In the genomic region with DNA sequence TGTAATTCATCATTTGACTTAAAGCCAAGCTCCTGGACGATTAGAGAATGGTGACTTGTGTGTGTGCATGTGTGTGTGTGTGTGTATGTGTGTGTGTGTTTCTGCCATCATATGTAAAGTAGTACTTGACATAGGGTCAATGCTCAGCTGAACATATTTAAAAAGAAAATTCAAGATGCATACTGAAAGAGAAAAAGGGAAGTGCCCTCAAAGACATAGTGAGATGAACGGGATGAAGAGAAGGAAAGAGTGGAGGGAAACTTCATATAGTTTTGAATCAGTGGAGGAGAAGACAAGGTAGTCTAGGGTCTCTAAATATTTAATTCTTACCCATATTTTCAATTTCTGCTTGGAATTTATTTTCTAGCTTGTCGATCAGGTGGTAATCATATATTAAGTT, we compare ENCODE assay signal across 1 cellular context.
TF ChIP-seq lines count a peak whose summit lies in the region.

No MANE protein-coding gene starts in this region.

TF ChIP-seq in GM12878, 131 proteins besides CTCF, POLR2A, EP300 and RAD21 (continued from another document):
- TF ChIP-seq SPI1 (IDR thresholded peaks at IDR 0.05; ENCODE audit: borderline replicate concordance, insufficient read depth, low read depth, low read length), result peak; percentile 27; the same call in 1 of the 2 replicates
